In the genomic region with DNA sequence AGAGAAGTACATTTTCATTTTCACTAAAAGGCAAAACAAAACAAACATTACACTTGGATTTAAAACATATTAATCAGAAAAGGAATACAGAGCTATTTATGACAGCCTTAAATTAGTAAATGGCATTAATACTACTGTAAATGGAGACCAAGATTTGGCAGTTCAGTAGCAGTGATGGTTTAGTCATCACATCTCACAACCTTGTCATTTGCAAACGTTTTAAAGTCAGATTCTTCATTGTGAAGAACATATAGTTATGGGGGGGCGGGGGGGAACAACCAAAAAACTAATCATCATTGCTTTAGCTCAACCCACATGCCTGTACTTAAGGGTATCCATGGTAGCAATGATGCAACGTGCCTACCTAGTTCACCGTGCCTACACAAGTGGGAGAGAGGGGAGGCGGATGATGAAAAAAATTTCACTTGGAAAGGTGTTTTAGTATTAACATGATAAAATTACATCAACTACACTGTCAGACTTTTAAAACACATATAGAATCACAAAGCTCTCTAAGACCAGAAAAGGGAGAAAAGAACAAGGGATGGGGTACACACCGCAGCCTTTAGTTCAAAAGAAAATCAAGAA, we compare ENCODE assay signal across 27 cellular contexts. TPM values are rescaled to one million over a fixed set of nuclear protein-coding genes. Genes with fewer than 3 reads are reported as not detected.
DNase-seq lines count a peak whose midpoint lies in the region; ATAC-seq and TF ChIP-seq lines count a peak whose summit lies in the region.
"Had no signal": no experiment of that assay in that cellular context is flagged by ENCODE, and none has a peak within 500 bp of the region (broad histone marks: within the 10 kb centered on the region; RNA-seq: fewer than 3 reads in every experiment).

No MANE protein-coding gene starts in this region.

- H3K36me3 ChIP-seq in PC-3 (ENCODE audit: low read depth, low read length) (peaks cover 7% of the 10 kb centered on the region), gastrocnemius medialis (no peaks in the 10 kb centered on the region)

- peaks cover 70% of the 10 kb centered on the region for H3K4me1 Mint-ChIP-seq in activated naive CD8-positive, alpha-beta T cell (ENCODE audit: low read depth)
- peaks cover 57% of the 10 kb centered on the region for H3K4me1 Mint-ChIP-seq in activated naive CD8-positive, alpha-beta T cell treated with anti-CD3 and anti-CD28 coated beads for 36 hours

- peaks cover 10% of the 10 kb centered on the region for H4K20me1 ChIP-seq in PC-3 (ENCODE audit: low read length)

- BruUV-seq in PC-3 (replicated peaks; lab: Mats Ljungman, UMichigan), result no TSS peak

- ATAC-seq in PC-3 (peak; percentile 22; the same call in 1 of the 2 replicates), gastrocnemius medialis (no peak)
- ATAC-seq: HCT116 had no signal

- H3K4me2 ChIP-seq in PC-3 (ENCODE audit: low read length), result no peak overlapping the region
- H3K4me2 ChIP-seq: BLaER1 had no signal

- H3K27me3 ChIP-seq in PC-3 (ENCODE audit: low read length), result no peaks in the 10 kb centered on the region
- no peaks in the 10 kb centered on the region for H3K27me3 ChIP-seq in dorsolateral prefrontal cortex
- H3K27me3 ChIP-seq in gastrocnemius medialis, result no peaks in the 10 kb centered on the region
- H3K27me3 ChIP-seq: BLaER1, MG63 had no signal

- H3K4me3 ChIP-seq in PC-3 (ENCODE audit: low read length), result no peak overlapping the region
- H3K4me3 ChIP-seq in dorsolateral prefrontal cortex, result peak overlapping the region in 51 of 59 donors; percentile 1 to 54 (median 36)
- H3K4me3 ChIP-seq in gastrocnemius medialis, result no peak overlapping the region
- H3K4me3 ChIP-seq: BLaER1, MG63 had no signal

- H3K27ac ChIP-seq in PC-3 (ENCODE audit: low read length) (no peak overlapping the region), dorsolateral prefrontal cortex (peak overlapping the region in 52 of 59 donors; percentile 11 to 79 (median 60)), gastrocnemius medialis (no peak overlapping the region)
- H3K27ac ChIP-seq: BLaER1 had no signal

- no peak for TF ChIP-seq POLR2A in gastrocnemius medialis (IDR thresholded peaks at IDR 0.05)

- in situ Hi-C loops in gastrocnemius medialis (cut with MboI; ENCODE audit: low sequenced_read_pairs in 4 of 4), result loop anchor here in 3 of 4 donors (5.0 to 10.0 kb wide), 3 partner anchors 197 to 254 kb away; no protein-coding TSS in a partner anchor

- peaks cover 97% of the 10 kb centered on the region for H3K79me2 ChIP-seq in PC-3 (ENCODE audit: low read length)

- no peaks in the 10 kb centered on the region for H3K9me3 Mint-ChIP-seq in activated naive CD8-positive, alpha-beta T cell (ENCODE audit: low read depth)
- no peaks in the 10 kb centered on the region for H3K9me3 Mint-ChIP-seq in activated naive CD8-positive, alpha-beta T cell treated with anti-CD3 and anti-CD28 coated beads for 36 hours
- H3K9me3 Mint-ChIP-seq: activated CD4-positive, alpha-beta memory T cell treated with anti-CD3 and anti-CD28 coated beads, Interleukin-2, amount 10 ng/mL, durations not matched to agents 7 days and 5 days; immature natural killer cell had no signal

- H3K27ac Mint-ChIP-seq in activated naive CD8-positive, alpha-beta T cell, result peak overlapping the region; percentile 66
- no peak overlapping the region for H3K27ac Mint-ChIP-seq in activated naive CD8-positive, alpha-beta T cell treated with anti-CD3 and anti-CD28 coated beads for 36 hours
- H3K27ac Mint-ChIP-seq: activated CD4-positive, alpha-beta memory T cell treated with anti-CD3 and anti-CD28 coated beads, Interleukin-2, amount 10 ng/mL, durations not matched to agents 7 days and 5 days; immature natural killer cell had no signal

- DNase-seq in activated naive CD8-positive, alpha-beta T cell treated with anti-CD3 and anti-CD28 coated beads for 36 hours, result no peak
- DNase-seq in PC-3, result no peak
- DNase-seq in dorsolateral prefrontal cortex, result no peak
- peak; percentile 83 for DNase-seq in putamen (ENCODE audit: low spot score)
- DNase-seq in HuH-7 (ENCODE audit: low spot score), result no peak
- DNase-seq in gastrocnemius medialis, result no peak
- DNase-seq in HPDE6-E6E7 (ENCODE audit: extremely low spot score), result no peak
- DNase-seq: activated CD4-positive, alpha-beta memory T cell treated with anti-CD3 and anti-CD28 coated beads, Interleukin-2, amount 10 ng/mL, durations not matched to agents 7 days and 5 days; activated CD8-positive, alpha-beta memory T cell treated with anti-CD3 and anti-CD28 coated beads, Interleukin-2, amount 50 U/mL, for 48 hours; COR-L47; DND-41; immature natural killer cell; KBM-7; left colon; MG63; NCI-H1105 treated with DMSO at 0.1 percent for 48 hours; NCI-H1930; NCI-H226; NCI-H69; RPMI8226; small intestine; stimulated activated CD8-positive, alpha-beta memory T cell treated with anti-CD3 and anti-CD28 coated beads, Interleukin-4, amount 100 ng/mL, for 48 hours; T-helper 1 cell; trophoblast cell had no signal

- no peaks in the 10 kb centered on the region for H3K9me2 ChIP-seq in PC-3 (replicated peaks; ENCODE audit: low read length)

- H3K9me3 ChIP-seq in PC-3 (ENCODE audit: low read length), result no peaks in the 10 kb centered on the region
- no peaks in the 10 kb centered on the region for H3K9me3 ChIP-seq in gastrocnemius medialis
- H3K9me3 ChIP-seq: BLaER1, MG63 had no signal

- no peaks in the 10 kb centered on the region for H3K27me3 Mint-ChIP-seq in activated naive CD8-positive, alpha-beta T cell
- H3K27me3 Mint-ChIP-seq in activated naive CD8-positive, alpha-beta T cell treated with anti-CD3 and anti-CD28 coated beads for 36 hours, result no peaks in the 10 kb centered on the region
- H3K27me3 Mint-ChIP-seq: activated CD4-positive, alpha-beta memory T cell treated with anti-CD3 and anti-CD28 coated beads, Interleukin-2, amount 10 ng/mL, durations not matched to agents 7 days and 5 days had no signal

- CTCF ChIA-PET in PC-3 (lab: Charles Lee), result interaction anchor here (0.7 to 1.0 kb wide), 2 partner anchors 13 to 244 kb away, joined by 3 to 7 read pairs; no protein-coding TSS in a partner anchor

- no peaks in the 10 kb centered on the region for H3F3A ChIP-seq in PC-3 (ENCODE audit: low read length, unreplicated experiment)

- POLR2A ChIA-PET in PC-3 (lab: Charles Lee; ENCODE audit: unreplicated experiment), result no interaction called here

- H3K4me1 ChIP-seq in PC-3 (ENCODE audit: insufficient read depth, low read length), result no peaks in the 10 kb centered on the region
- peaks cover 53 to 56% of the 10 kb centered on the region in 2 donors for H3K4me1 ChIP-seq in gastrocnemius medialis

- H2AFZ ChIP-seq in PC-3 (ENCODE audit: low read length), result no peak overlapping the region

- H3K4me3 Mint-ChIP-seq in activated naive CD8-positive, alpha-beta T cell, result no peak overlapping the region
- no peak overlapping the region for H3K4me3 Mint-ChIP-seq in activated naive CD8-positive, alpha-beta T cell treated with anti-CD3 and anti-CD28 coated beads for 36 hours
- H3K4me3 Mint-ChIP-seq: activated CD4-positive, alpha-beta memory T cell treated with anti-CD3 and anti-CD28 coated beads, Interleukin-2, amount 10 ng/mL, durations not matched to agents 7 days and 5 days; immature natural killer cell had no signal

- intact Hi-C loops in PC-3 (cut with micrococcal nuclease), result no loop called here
- intact Hi-C loops in dorsolateral prefrontal cortex (cut with DNase I), result loop anchor here in 1 of 2 donors (2.0 kb wide), 1 partner anchor 197 kb away; no protein-coding TSS in a partner anchor
- intact Hi-C loops in gastrocnemius medialis (cut with DNase I; ENCODE audit: low total_unique reads), result loop anchor here (5.0 kb wide), 1 partner anchor 119 kb away; no protein-coding TSS in a partner anchor

- no peak for TF ChIP-seq CTCF in PC-3 (conservative IDR thresholded peaks at IDR 0.05; ENCODE audit: low read depth, low read length)
- TF ChIP-seq CTCF in dorsolateral prefrontal cortex (IDR thresholded peaks at IDR 0.05 in 54 of 56, conservative IDR thresholded peaks at IDR 0.05 in 2 of 56; ENCODE audit: low read depth in 1 of 56, partially characterized antibody in 56 of 56), result no peak
- no peak for TF ChIP-seq CTCF in gastrocnemius medialis (IDR thresholded peaks at IDR 0.05 in 4 of 5, conservative IDR thresholded peaks at IDR 0.05 in 1 of 5)

- H3K36me3 Mint-ChIP-seq in activated naive CD8-positive, alpha-beta T cell, result no peaks in the 10 kb centered on the region
- peaks cover 2% of the 10 kb centered on the region for H3K36me3 Mint-ChIP-seq in activated naive CD8-positive, alpha-beta T cell treated with anti-CD3 and anti-CD28 coated beads for 36 hours

- H3K9ac ChIP-seq in PC-3 (ENCODE audit: low read length), result no peak overlapping the region
- H3K9ac ChIP-seq: BLaER1 had no signal

RNA-seq across cellular contexts. Expression of gene DLG1, which starts 40.1 kb away (rescaled TPM):
- 10 to 100 TPM; 47.9 to 49.1 TPM for total RNA-seq in activated naive CD8-positive, alpha-beta T cell treated with anti-CD3 and anti-CD28 coated beads for 36 hours
- total RNA-seq in PC-3 (2014; rRNA removed) (60.8 and 77.8 TPM in 2 replicates), dorsolateral prefrontal cortex (100 to 1,000 TPM; 124 to 310 (median 169) TPM), gastrocnemius medialis (100 to 1,000 TPM in 1 of 4 donors, 10 to 100 TPM in 3; 41.4 to 112 (median 61.1) TPM)

Comparison
In these comparisons a context has a peak if more than half of its experiments do, and no peak if none do; other contexts are left out.
1. H3K27ac ChIP-seq: peak in dorsolateral prefrontal cortex (52 of 59); none in PC-3 (single experiment) and gastrocnemius medialis (0 of 4).
2. H3K4me3 ChIP-seq: peak in dorsolateral prefrontal cortex (51 of 59); none in PC-3 (single experiment) and gastrocnemius medialis (0 of 4).